Comparison of ENCODE assay signal across 16 cellular contexts in genomic region chr5:39427225-39427624, GRCh38. TPM values are rescaled to one million over a fixed set of nuclear protein-coding genes. Genes with fewer than 3 reads are reported as not detected.
A peak's percentile ranks its signal among the peaks of the same experiment; 100 is the strongest.
DNase-seq lines count a peak whose midpoint lies in the region; ATAC-seq and TF ChIP-seq lines count a peak whose summit lies in the region.
"Had no signal": no experiment of that assay in that cellular context is flagged by ENCODE, and none has a peak within 500 bp of the region (broad histone marks: within the 10 kb centered on the region; RNA-seq: fewer than 3 reads in every experiment).

No MANE protein-coding gene starts in this region.

- H3K9me3 Mint-ChIP-seq in GM23338, result no peaks in the 10 kb centered on the region
- H3K9me3 Mint-ChIP-seq: activated naive CD8-positive, alpha-beta T cell treated with anti-CD3 and anti-CD28 coated beads, Interleukin-2, amount 10 ng/mL, durations not matched to agents 7 days and 5 days; memory B cell had no signal

- H3K9me3 ChIP-seq in adipocyte (ENCODE audit: control insufficient read depth, low read length) (no peaks in the 10 kb centered on the region), skeletal muscle satellite cell (replicated peaks; ENCODE audit: low read length) (no peaks in the 10 kb centered on the region)
- H3K9me3 ChIP-seq: suprapubic skin had no signal

- H4K20me1 ChIP-seq in GM23338 (replicated peaks; ENCODE audit: insufficient read depth), result no peaks in the 10 kb centered on the region

- H3K79me2 ChIP-seq in GM23338 (replicated peaks; ENCODE audit: insufficient read depth), result no peaks in the 10 kb centered on the region

- no peak for TF ChIP-seq CTCF in GM23338 (conservative IDR thresholded peaks at IDR 0.05; ENCODE audit: low read depth in 2 of 2)

- no peak overlapping the region for H3K27ac ChIP-seq in GM23338 (ENCODE audit: low read depth)
- H3K27ac ChIP-seq: WERI-Rb-1 had no signal

- no peak overlapping the region for H3K4me3 Mint-ChIP-seq in GM23338
- H3K4me3 Mint-ChIP-seq: activated naive CD8-positive, alpha-beta T cell treated with anti-CD3 and anti-CD28 coated beads, Interleukin-2, amount 10 ng/mL, durations not matched to agents 7 days and 5 days; memory B cell had no signal

- no peak overlapping the region for H3K4me3 ChIP-seq in GM23338
- peak overlapping the region; percentile 96 for H3K4me3 ChIP-seq in adipocyte (ENCODE audit: low read length)
- peak overlapping the region; percentile 84 for H3K4me3 ChIP-seq in skeletal muscle satellite cell (ENCODE audit: low read length)
- H3K4me3 ChIP-seq: suprapubic skin had no signal

- peak overlapping the region; percentile 15; the same call in 1 of the 2 replicates for H3K4me2 ChIP-seq in GM23338
- H3K4me2 ChIP-seq in skeletal muscle satellite cell (ENCODE audit: low read length), result peak overlapping the region; percentile 79

- no peaks in the 10 kb centered on the region for H3K36me3 ChIP-seq in GM23338 (ENCODE audit: insufficient read depth)
- H3K36me3 ChIP-seq in adipocyte (ENCODE audit: control insufficient read depth, insufficient read depth, low read length, severe bottlenecking), result no peaks in the 10 kb centered on the region
- H3K36me3 ChIP-seq in skeletal muscle satellite cell (ENCODE audit: insufficient read depth, low read length), result no peaks in the 10 kb centered on the region
- H3K36me3 ChIP-seq: suprapubic skin, WERI-Rb-1 had no signal

- H2AFZ ChIP-seq in GM23338, result no peak overlapping the region

- H3K4me1 ChIP-seq in GM23338 (ENCODE audit: insufficient read depth), result peaks cover 29% of the 10 kb centered on the region
- peaks cover 32% of the 10 kb centered on the region for H3K4me1 ChIP-seq in adipocyte (ENCODE audit: control insufficient read depth, insufficient read depth, low read length)
- H3K4me1 ChIP-seq in skeletal muscle satellite cell (ENCODE audit: control insufficient read depth, insufficient read depth, low read length), result peaks cover 36% of the 10 kb centered on the region

- H3K9me2 ChIP-seq in GM23338 (ENCODE audit: insufficient read depth), result no peaks in the 10 kb centered on the region

- H3K4me1 Mint-ChIP-seq in GM23338, result peaks cover 36% of the 10 kb centered on the region

- DNase-seq in GM23338 (ENCODE audit: low spot score), result no peak
- peak; percentile 61 for DNase-seq in adipocyte (ENCODE audit: low read depth)
- DNase-seq in glomerular visceral epithelial cell (ENCODE audit: extremely low spot score), result peak; percentile 30
- DNase-seq in left lobe of liver (ENCODE audit: low spot score), result no peak
- DNase-seq in NCI-H2171 treated with DMSO at 0.1 percent for 48 hours (lab: John Stamatoyannopoulos, UW), result no peak
- no peak for DNase-seq in NCI-H1092 (lab: John Stamatoyannopoulos, UW)
- DNase-seq: activated naive CD8-positive, alpha-beta T cell treated with anti-CD3 and anti-CD28 coated beads, Interleukin-2, amount 10 ng/mL, durations not matched to agents 7 days and 5 days; hypothalamus; NCI-H1092 treated with DMSO at 0.1 percent for 48 hours; NCI-H524; RPMI8226; WERI-Rb-1 had no signal

- H3K36me3 Mint-ChIP-seq in GM23338 (ENCODE audit: low read depth), result no peaks in the 10 kb centered on the region
- H3K36me3 Mint-ChIP-seq: activated naive CD8-positive, alpha-beta T cell treated with anti-CD3 and anti-CD28 coated beads, Interleukin-2, amount 10 ng/mL, durations not matched to agents 7 days and 5 days; memory B cell had no signal

- peaks cover 3% of the 10 kb centered on the region for H3K27me3 Mint-ChIP-seq in GM23338 (ENCODE audit: insufficient read depth, low read depth, poor library complexity)

- no peak for ATAC-seq in GM23338
- no peak for ATAC-seq in left lobe of liver
- ATAC-seq in HG03139 (IDR thresholded peaks at IDR 0.05; ENCODE audit: unreplicated experiment), result no peak

- peaks cover 13% of the 10 kb centered on the region; the same call in 1 of the 2 replicates for H3K27me3 ChIP-seq in GM23338 (ENCODE audit: insufficient read depth)
- H3K27me3 ChIP-seq in adipocyte (replicated peaks; ENCODE audit: control insufficient read depth, insufficient read depth, low read length), result no peaks in the 10 kb centered on the region
- H3K27me3 ChIP-seq in skeletal muscle satellite cell (ENCODE audit: control insufficient read depth, insufficient read depth, low read length), result no peaks in the 10 kb centered on the region
- H3K27me3 ChIP-seq: suprapubic skin had no signal

- H3K9ac ChIP-seq in adipocyte (ENCODE audit: low read length), result peak overlapping the region; percentile 98
- peak overlapping the region; percentile 95 for H3K9ac ChIP-seq in skeletal muscle satellite cell (ENCODE audit: low read depth, low read length)

- H3F3A ChIP-seq in GM23338 (replicated peaks; ENCODE audit: low read depth), result no peaks in the 10 kb centered on the region

- H3K27ac Mint-ChIP-seq in GM23338, result no peak overlapping the region
- H3K27ac Mint-ChIP-seq: activated naive CD8-positive, alpha-beta T cell treated with anti-CD3 and anti-CD28 coated beads, Interleukin-2, amount 10 ng/mL, durations not matched to agents 7 days and 5 days; memory B cell had no signal

TF ChIP-seq in GM23338, 12 proteins besides CTCF, POLR2A, EP300 and RAD21 (continues in another document):
- TF ChIP-seq POLR2AphosphoS5 (IDR thresholded peaks at IDR 0.05; ENCODE audit: low read depth) (no peak), ZNF114 (CRISPR knock-in tag; IDR thresholded peaks at IDR 0.05) (no peak), ZNF462 (CRISPR knock-in tag; IDR thresholded peaks at IDR 0.05) (no peak), ZNF331 (CRISPR knock-in tag; IDR thresholded peaks at IDR 0.05; ENCODE audit: low read depth) (no peak), STAT1 (IDR thresholded peaks at IDR 0.05; ENCODE audit: unreplicated experiment) (no peak), NANOG (IDR thresholded peaks at IDR 0.05; ENCODE audit: borderline replicate concordance) (no peak)

RNA-seq across cellular contexts. Expression of gene DAB2, which starts 2.4 kb away (rescaled TPM):
- total RNA-seq in GM23338 (2014; rRNA removed; shearing (Covaris generic)), result 2.6 and 8.4 TPM in 2 replicates
- polyA plus RNA-seq in GM23338 (2016; fragmentation: Nextera tagmentation; extraction: Ambion mirVana), result 6.0 and 6.4 TPM in 2 replicates
- total RNA-seq in skeletal muscle satellite cell (2012; rRNA removed), result 46.9 and 53.5 TPM in 2 replicates
- 7.6 TPM for total RNA-seq in left lobe of liver

Comparison
In these comparisons a context has a peak if more than half of its experiments do, and no peak if none do; other contexts are left out.
1. DNase-seq: peak in adipocyte (single experiment) and glomerular visceral epithelial cell (single experiment); none in GM23338 (single experiment), left lobe of liver (single experiment), NCI-H2171 treated with DMSO at 0.1 percent for 48 hours (single experiment) and NCI-H1092 (single experiment).